Comparison of ENCODE assay signal across 20 cellular contexts in genomic region chr11:114207096-114207495, GRCh38.
DNase-seq lines count a peak whose midpoint lies in the region; ATAC-seq and TF ChIP-seq lines count a peak whose summit lies in the region.
"Had no signal": no experiment of that assay in that cellular context is flagged by ENCODE, and none has a peak within 500 bp of the region (broad histone marks: within the 10 kb centered on the region; RNA-seq: fewer than 3 reads in every experiment).

No MANE protein-coding gene starts in this region.

- intact Hi-C loops in activated CD8-positive, alpha-beta T cell treated with anti-CD3 and anti-CD28 coated beads for 36 hours (cut with micrococcal nuclease), result no loop called here
- intact Hi-C loops in gastrocnemius medialis (cut with DNase I; ENCODE audit: low total_unique reads) (no loop called here), upper lobe of right lung (cut with DNase I) (loop anchor here (10.0 kb wide), 1 partner anchor 48 kb away; no protein-coding TSS in a partner anchor)

- H3K4me3 ChIP-seq in gastrocnemius medialis (no peak overlapping the region), upper lobe of right lung (no peak overlapping the region)
- H3K4me3 ChIP-seq: GM12878 had no signal

- H3K36me3 Mint-ChIP-seq in activated CD8-positive, alpha-beta T cell treated with anti-CD3 and anti-CD28 coated beads, Interleukin-2, amount 10 ng/mL, durations not matched to agents 7 days and 5 days (ENCODE audit: low read depth), result peaks cover 9% of the 10 kb centered on the region
- no peaks in the 10 kb centered on the region for H3K36me3 Mint-ChIP-seq in activated CD8-positive, alpha-beta T cell treated with anti-CD3 and anti-CD28 coated beads for 36 hours (ENCODE audit: low read depth)
- H3K36me3 Mint-ChIP-seq in T-helper 17 cell (ENCODE audit: low read depth) (no peaks in the 10 kb centered on the region), immature natural killer cell (peaks cover 0 to 12% (median 4%) of the 10 kb centered on the region in 3 donors)

- in situ Hi-C loops in gastrocnemius medialis (cut with MboI; ENCODE audit: low sequenced_read_pairs in 4 of 4), result no loop called here

- H3K27ac ChIP-seq in gastrocnemius medialis (peak overlapping the region; percentile 90 to 99 (median 96)), upper lobe of right lung (no peak overlapping the region)

- H3K9me3 Mint-ChIP-seq in activated CD8-positive, alpha-beta T cell treated with anti-CD3 and anti-CD28 coated beads, Interleukin-2, amount 10 ng/mL, durations not matched to agents 7 days and 5 days (ENCODE audit: insufficient read depth), result no peaks in the 10 kb centered on the region
- no peaks in the 10 kb centered on the region for H3K9me3 Mint-ChIP-seq in activated CD8-positive, alpha-beta T cell treated with anti-CD3 and anti-CD28 coated beads for 36 hours
- H3K9me3 Mint-ChIP-seq in immature natural killer cell, result no peaks in the 10 kb centered on the region
- H3K9me3 Mint-ChIP-seq: CD14-positive monocyte, H9 had no signal

- TF ChIP-seq POLR2A in gastrocnemius medialis (IDR thresholded peaks at IDR 0.05), result no peak

- H3K27ac Mint-ChIP-seq in activated CD8-positive, alpha-beta T cell treated with anti-CD3 and anti-CD28 coated beads, Interleukin-2, amount 10 ng/mL, durations not matched to agents 7 days and 5 days, result peak overlapping the region; percentile 75
- no peak overlapping the region for H3K27ac Mint-ChIP-seq in activated CD8-positive, alpha-beta T cell treated with anti-CD3 and anti-CD28 coated beads for 36 hours
- H3K27ac Mint-ChIP-seq in T-helper 17 cell (peak overlapping the region; percentile 22), immature natural killer cell (peak overlapping the region; percentile 59 to 87 (median 80))
- H3K27ac Mint-ChIP-seq: H9 had no signal

- no peaks in the 10 kb centered on the region for H3K27me3 Mint-ChIP-seq in activated CD8-positive, alpha-beta T cell treated with anti-CD3 and anti-CD28 coated beads, Interleukin-2, amount 10 ng/mL, durations not matched to agents 7 days and 5 days (ENCODE audit: low read depth)
- H3K27me3 Mint-ChIP-seq in activated CD8-positive, alpha-beta T cell treated with anti-CD3 and anti-CD28 coated beads for 36 hours, result no peaks in the 10 kb centered on the region
- no peaks in the 10 kb centered on the region for H3K27me3 Mint-ChIP-seq in T-helper 17 cell
- H3K27me3 Mint-ChIP-seq in immature natural killer cell (ENCODE audit: low read depth in 3 of 3), result peaks cover 1 to 10% (median 7%) of the 10 kb centered on the region in 3 donors

- CTCF ChIA-PET in activated CD8-positive, alpha-beta T cell treated with anti-CD3 and anti-CD28 coated beads, Interleukin-2, amount 10 ng/mL, durations not matched to agents 7 days and 5 days (lab: Charles Lee), result interaction anchor here (1.2 to 1.6 kb wide), 4 partner anchors 11 to 54 kb away, joined by 4 to 7 read pairs (median 4); no protein-coding TSS in a partner anchor
- CTCF ChIA-PET in activated CD8-positive, alpha-beta T cell treated with anti-CD3 and anti-CD28 coated beads for 36 hours (lab: Charles Lee), result interaction anchor here (0.6 to 1.9 kb wide), 3 partner anchors 44 to 171 kb away, joined by 3 to 6 read pairs (median 6); no protein-coding TSS in a partner anchor

- peaks cover 64% of the 10 kb centered on the region for H3K4me1 Mint-ChIP-seq in activated CD8-positive, alpha-beta T cell treated with anti-CD3 and anti-CD28 coated beads, Interleukin-2, amount 10 ng/mL, durations not matched to agents 7 days and 5 days (ENCODE audit: low read depth)
- H3K4me1 Mint-ChIP-seq in activated CD8-positive, alpha-beta T cell treated with anti-CD3 and anti-CD28 coated beads for 36 hours (ENCODE audit: low read depth), result peaks cover 17% of the 10 kb centered on the region
- H3K4me1 Mint-ChIP-seq in T-helper 17 cell, result peaks cover 29% of the 10 kb centered on the region
- H3K4me1 Mint-ChIP-seq in immature natural killer cell, result peaks cover 56 to 93% of the 10 kb centered on the region in 2 donors

- no peak for ATAC-seq in activated CD8-positive, alpha-beta T cell treated with anti-CD3 and anti-CD28 coated beads, Interleukin-2, amount 10 ng/mL, durations not matched to agents 7 days and 5 days
- no peak for ATAC-seq in activated CD8-positive, alpha-beta T cell treated with anti-CD3 and anti-CD28 coated beads for 36 hours
- ATAC-seq in T-helper 17 cell (no peak), gastrocnemius medialis (peak; percentile 17 to 25), upper lobe of right lung (no peak)
- ATAC-seq: GM12878, PC-3 had no signal

- POLR2A ChIA-PET in activated CD8-positive, alpha-beta T cell treated with anti-CD3 and anti-CD28 coated beads, Interleukin-2, amount 10 ng/mL, durations not matched to agents 7 days and 5 days (lab: Charles Lee), result no interaction called here
- POLR2A ChIA-PET in activated CD8-positive, alpha-beta T cell treated with anti-CD3 and anti-CD28 coated beads for 36 hours (lab: Charles Lee), result interaction anchor here (0.7 to 1.2 kb wide), 2 partner anchors 9 to 60 kb away, joined by 3 read pairs; no protein-coding TSS in a partner anchor

- no peak for TF ChIP-seq CTCF in activated CD8-positive, alpha-beta T cell treated with anti-CD3 and anti-CD28 coated beads for 36 hours (IDR thresholded peaks at IDR 0.05)
- TF ChIP-seq CTCF in gastrocnemius medialis (IDR thresholded peaks at IDR 0.05 in 4 of 5, conservative IDR thresholded peaks at IDR 0.05 in 1 of 5), result no peak
- TF ChIP-seq CTCF in upper lobe of right lung (IDR thresholded peaks at IDR 0.05), result no peak

- H3K27me3 ChIP-seq in gastrocnemius medialis, result no peaks in the 10 kb centered on the region
- H3K27me3 ChIP-seq in upper lobe of right lung, result no peaks in the 10 kb centered on the region

- no peak for DNase-seq in activated CD8-positive, alpha-beta T cell treated with anti-CD3 and anti-CD28 coated beads, Interleukin-2, amount 10 ng/mL, durations not matched to agents 7 days and 5 days
- no peak for DNase-seq in activated CD8-positive, alpha-beta T cell treated with anti-CD3 and anti-CD28 coated beads for 36 hours
- DNase-seq in T-helper 17 cell (no peak), immature natural killer cell (no peak), gastrocnemius medialis (no peak), Kasumi-1 (lab: John Stamatoyannopoulos, UW) (no peak), upper lobe of right lung (no peak), foreskin melanocyte (no peak)
- DNase-seq: COR-L47, DMS 273 treated with DMSO at 0.1 percent for 48 hours, GF-D8, H9, MM.1S, NCI-H1105, NCI-H2081, NCI-H510A, NCI-H774, PC-3 had no signal

- H3K9me3 ChIP-seq in T-helper 17 cell (ENCODE audit: control insufficient read depth, low read length, poor library complexity, severe bottlenecking) (no peaks in the 10 kb centered on the region), gastrocnemius medialis (no peaks in the 10 kb centered on the region), upper lobe of right lung (no peaks in the 10 kb centered on the region)

- no peak overlapping the region for H3K4me3 Mint-ChIP-seq in activated CD8-positive, alpha-beta T cell treated with anti-CD3 and anti-CD28 coated beads, Interleukin-2, amount 10 ng/mL, durations not matched to agents 7 days and 5 days
- no peak overlapping the region for H3K4me3 Mint-ChIP-seq in activated CD8-positive, alpha-beta T cell treated with anti-CD3 and anti-CD28 coated beads for 36 hours
- H3K4me3 Mint-ChIP-seq in T-helper 17 cell, result no peak overlapping the region
- peak overlapping the region in 1 of 5 donors; percentile 38 for H3K4me3 Mint-ChIP-seq in immature natural killer cell
- H3K4me3 Mint-ChIP-seq: CD14-positive monocyte, H9 had no signal

- H3K36me3 ChIP-seq in gastrocnemius medialis, result peaks cover 0 to 43% of the 10 kb centered on the region in 2 donors
- peaks cover 74% of the 10 kb centered on the region for H3K36me3 ChIP-seq in upper lobe of right lung

- H3K4me1 ChIP-seq in gastrocnemius medialis (peaks cover 86 to 92% of the 10 kb centered on the region in 2 donors), upper lobe of right lung (peaks cover 23% of the 10 kb centered on the region)

Comparison
In these comparisons a context has a peak if more than half of its experiments do, and no peak if none do; other contexts are left out.
1. ATAC-seq: peak in gastrocnemius medialis (2 of 2); none in activated CD8-positive, alpha-beta T cell treated with anti-CD3 and anti-CD28 coated beads, Interleukin-2, amount 10 ng/mL, durations not matched to agents 7 days and 5 days (single experiment), activated CD8-positive, alpha-beta T cell treated with anti-CD3 and anti-CD28 coated beads for 36 hours (single experiment), T-helper 17 cell (single experiment) and upper lobe of right lung (single experiment).